In the genomic region with DNA sequence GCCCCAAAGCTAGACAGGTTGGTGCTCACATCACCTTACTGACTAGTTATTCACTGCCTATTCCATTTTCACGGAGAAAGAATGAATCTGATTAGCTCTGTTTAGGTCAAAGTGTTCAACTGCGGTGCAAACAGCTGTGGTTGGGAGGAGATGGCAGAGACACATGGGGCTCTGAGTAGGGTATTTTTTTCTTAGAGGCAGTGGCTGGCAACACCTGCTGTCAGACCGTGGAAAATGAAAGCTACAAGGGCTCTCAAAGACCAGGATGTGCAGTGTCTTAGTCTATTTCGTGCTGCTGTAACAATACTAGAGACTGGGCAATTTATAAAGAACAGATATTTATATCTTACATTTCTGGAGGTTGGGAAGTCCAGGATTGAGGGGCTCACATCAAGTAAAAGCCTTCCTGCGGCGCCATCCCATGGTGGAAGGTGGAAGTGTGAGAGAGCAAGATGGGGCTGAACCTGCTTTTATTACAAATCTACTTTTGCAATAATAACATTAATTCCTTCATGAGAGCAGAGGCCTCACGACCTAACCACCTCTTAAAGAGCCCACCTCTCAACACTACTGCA, we compare ENCODE assay signal across 12 cellular contexts. TPM values are rescaled to one million over a fixed set of nuclear protein-coding genes. Genes with fewer than 3 reads are reported as not detected.
DNase-seq lines count a peak whose midpoint lies in the region; ATAC-seq and TF ChIP-seq lines count a peak whose summit lies in the region.
"Had no signal": no experiment of that assay in that cellular context is flagged by ENCODE, and none has a peak within 500 bp of the region (broad histone marks: within the 10 kb centered on the region; RNA-seq: fewer than 3 reads in every experiment).

No MANE protein-coding gene starts in this region.

- peak; percentile 16 for DNase-seq in EL
- DNase-seq in PC-3: peak; percentile 6
- no peak for DNase-seq in fibroblast of pulmonary artery (ENCODE audit: low read depth)
- DNase-seq in neuronal stem cell (ENCODE audit: low spot score): no peak
- no peak for DNase-seq in GDM1 (lab: John Stamatoyannopoulos, UW)
- no peak for DNase-seq in stimulated activated CD4-positive, alpha-beta T cell treated with anti-CD3 and anti-CD28 coated beads, Interleukin-2, amount 100 ng/mL, for 48 hours
- no peak for DNase-seq in NCI-H2171 (lab: John Stamatoyannopoulos, UW)
- DNase-seq: body of pancreas, hypothalamus, NCI-H2081, nucleus accumbens had no signal

- intact Hi-C loops in PC-3 (cut with micrococcal nuclease): no loop called here

- H2BK5ac ChIP-seq in neuronal stem cell (ENCODE audit: low read length): no peak overlapping the region

- TF ChIP-seq CTCF in PC-3 (conservative IDR thresholded peaks at IDR 0.05; ENCODE audit: low read depth, low read length): peak; percentile 48; the same call in 1 of the 2 replicates
- peak; percentile 30 for TF ChIP-seq CTCF in fibroblast of pulmonary artery (IDR thresholded peaks at IDR 0.05; ENCODE audit: low read length, missing control alignments)

- CTCF ChIA-PET in PC-3 (lab: Charles Lee): no interaction called here

- H3K4ac ChIP-seq in neuronal stem cell (ENCODE audit: low read length): no peak overlapping the region

- H2AFZ ChIP-seq in PC-3 (ENCODE audit: low read length) (no peak overlapping the region), neuronal stem cell (ENCODE audit: low read length) (no peak overlapping the region)

- H2BK120ac ChIP-seq in neuronal stem cell (ENCODE audit: low read depth, low read length): no peak overlapping the region

- no CpG with 5 or more reads among the region's 7 CpGs for WGBS in neuronal stem cell (ENCODE audit: extremely low coverage in 2 of 2, insufficient read length in 2 of 2, insufficient replicate concordance in 1 of 2), 2 donors

- H3F3A ChIP-seq in PC-3 (ENCODE audit: low read length, unreplicated experiment): no peaks in the 10 kb centered on the region

- H2BK12ac ChIP-seq in neuronal stem cell (ENCODE audit: low read length): no peak overlapping the region

- H4K8ac ChIP-seq in neuronal stem cell (ENCODE audit: low read depth, low read length): no peak overlapping the region

- no peak overlapping the region for H2AK5ac ChIP-seq in neuronal stem cell (ENCODE audit: low read depth, low read length)

- no peak overlapping the region for H3K4me2 ChIP-seq in PC-3 (ENCODE audit: low read length)
- H3K4me2 ChIP-seq in neuronal stem cell (ENCODE audit: insufficient read depth, low read length, poor library complexity, severe bottlenecking): no peak overlapping the region

- no peak overlapping the region for H3K18ac ChIP-seq in neuronal stem cell (ENCODE audit: low read length)

- H3K36me3 ChIP-seq in PC-3 (ENCODE audit: low read depth, low read length) (no peaks in the 10 kb centered on the region), neuronal stem cell (replicated peaks in 1 of 2; ENCODE audit: control insufficient read depth in 2 of 2, insufficient read depth in 2 of 2, low read length in 2 of 2) (no peaks in the 10 kb centered on the region)

- peak; percentile 69 for ATAC-seq in GM19395 (IDR thresholded peaks at IDR 0.05; ENCODE audit: unreplicated experiment)
- ATAC-seq in PC-3: no peak
- ATAC-seq: body of pancreas had no signal

- no peaks in the 10 kb centered on the region for H3K9me3 ChIP-seq in PC-3 (ENCODE audit: low read length)
- H3K9me3 ChIP-seq in neuronal stem cell (replicated peaks in 1 of 2; ENCODE audit: control insufficient read depth in 2 of 2, insufficient read depth in 1 of 2, low read depth in 1 of 2, low read length in 2 of 2): no peaks in the 10 kb centered on the region
- H3K9me3 ChIP-seq: body of pancreas had no signal

- no peaks in the 10 kb centered on the region for H3K79me2 ChIP-seq in PC-3 (ENCODE audit: low read length)

- POLR2A ChIA-PET in PC-3 (lab: Charles Lee; ENCODE audit: unreplicated experiment): no interaction called here

- no peaks in the 10 kb centered on the region for H3K9me2 ChIP-seq in PC-3 (replicated peaks; ENCODE audit: low read length)

- no peak overlapping the region for H3K4me3 ChIP-seq in PC-3 (ENCODE audit: low read length)
- no peak overlapping the region for H3K4me3 ChIP-seq in fibroblast of pulmonary artery (replicated peaks; ENCODE audit: low read depth, low read length)
- H3K4me3 ChIP-seq in neuronal stem cell (ENCODE audit: low read length in 2 of 2): no peak overlapping the region
- H3K4me3 ChIP-seq: body of pancreas had no signal

- no peaks in the 10 kb centered on the region for H4K20me1 ChIP-seq in PC-3 (ENCODE audit: low read length)

- H4K91ac ChIP-seq in neuronal stem cell (ENCODE audit: low read depth, low read length, poor library complexity): no peak overlapping the region

- BruUV-seq in PC-3 (replicated peaks; lab: Mats Ljungman, UMichigan): no TSS peak

- H3K27me3 ChIP-seq in PC-3 (ENCODE audit: low read length) (no peaks in the 10 kb centered on the region), neuronal stem cell (ENCODE audit: control insufficient read depth in 3 of 3, insufficient read depth in 3 of 3, low read depth in 1 of 3, low read length in 3 of 3) (no peaks in the 10 kb centered on the region)
- H3K27me3 ChIP-seq: body of pancreas had no signal

- H3K79me1 ChIP-seq in neuronal stem cell (ENCODE audit: low read depth, low read length): no peaks in the 10 kb centered on the region

- H3K27ac ChIP-seq in PC-3 (ENCODE audit: low read length): no peak overlapping the region
- H3K27ac ChIP-seq in neuronal stem cell (replicated peaks; ENCODE audit: low read length): no peak overlapping the region
- H3K27ac ChIP-seq: body of pancreas had no signal

- H3K9ac ChIP-seq in PC-3 (ENCODE audit: low read length) (no peak overlapping the region), neuronal stem cell (ENCODE audit: low read depth, low read length, poor library complexity) (no peak overlapping the region)

- H2BK15ac ChIP-seq in neuronal stem cell (ENCODE audit: low read length): no peak overlapping the region

- H3K4me1 ChIP-seq in PC-3 (ENCODE audit: insufficient read depth, low read length) (no peaks in the 10 kb centered on the region), neuronal stem cell (ENCODE audit: control insufficient read depth in 2 of 2, insufficient read depth in 1 of 2, low read depth in 1 of 2, low read length in 2 of 2) (peaks cover 0 to 1% of the 10 kb centered on the region in 2 donors)
- H3K4me1 ChIP-seq: body of pancreas had no signal

- no peak overlapping the region for H3K14ac ChIP-seq in neuronal stem cell (ENCODE audit: low read length)

- H3K23ac ChIP-seq in neuronal stem cell (ENCODE audit: low read depth, low read length, poor library complexity): no peak overlapping the region

RNA-seq across cellular contexts. Expression of gene NYX, which starts 10.6 kb away (rescaled TPM):
- total RNA-seq in PC-3 (2014; rRNA removed): not detected in 2 replicates
- polyA plus RNA-seq in neuronal stem cell (2013, experiment 1 of 2): 0.01 TPM
- not detected for polyA plus RNA-seq in neuronal stem cell (2013, experiment 2 of 2)
- total RNA-seq: body of pancreas had no signal

Comparison
In these comparisons a context has a peak if more than half of its experiments do, and no peak if none do; other contexts are left out.
1. DNase-seq: peak in EL (single experiment) and PC-3 (single experiment); none in fibroblast of pulmonary artery (single experiment), neuronal stem cell (single experiment), GDM1 (single experiment), stimulated activated CD4-positive, alpha-beta T cell treated with anti-CD3 and anti-CD28 coated beads, Interleukin-2, amount 100 ng/mL, for 48 hours (0 of 2) and NCI-H2171 (single experiment).